ENCODE assay signal across 18 cellular contexts in genomic region chr21:14491269-14491681, GRCh38. TPM values are rescaled to one million over a fixed set of nuclear protein-coding genes. Genes with fewer than 3 reads are reported as not detected.
"Had no signal": no experiment of that assay in that cellular context is flagged by ENCODE, and none has a peak within 500 bp of the region (broad histone marks: within the 10 kb centered on the region; RNA-seq: fewer than 3 reads in every experiment).

No MANE protein-coding gene starts in this region.

- DNase-seq: activated CD4-positive, alpha-beta T cell treated with anti-CD3 and anti-CD28 coated beads, Interleukin-2, amount 50 U/mL, for 4 hours; activated CD8-positive, alpha-beta memory T cell treated with anti-CD3 and anti-CD28 coated beads, Interleukin-2, amount 10 ng/mL, durations not matched to agents 7 days and 5 days; activated naive CD8-positive, alpha-beta T cell treated with anti-CD3 and anti-CD28 coated beads, Interleukin-2, amount 10 ng/mL, durations not matched to agents 7 days and 5 days; activated T-cell treated with anti-CD3 and anti-CD28 coated beads, Interleukin-2, amount 50 U/mL, for 1 hour; caudate nucleus; foreskin keratinocyte; mesendoderm; naive thymus-derived CD4-positive, alpha-beta T cell; SK-N-SH; spleen; stimulated activated CD4-positive, alpha-beta T cell treated with anti-CD3 and anti-CD28 coated beads, Interleukin-4, amount 100 ng/mL, for 4 hours; substantia nigra; tibial artery; WERI-Rb-1 had no signal

- H3K27me3 Mint-ChIP-seq: activated CD8-positive, alpha-beta memory T cell treated with anti-CD3 and anti-CD28 coated beads, Interleukin-2, amount 10 ng/mL, durations not matched to agents 7 days and 5 days; activated naive CD8-positive, alpha-beta T cell treated with anti-CD3 and anti-CD28 coated beads, Interleukin-2, amount 10 ng/mL, durations not matched to agents 7 days and 5 days; brain; naive thymus-derived CD4-positive, alpha-beta T cell; stimulated activated memory B cell treated with anti-CD40 and anti-IgM and Interleukin-4, amounts not matched to agents 10 μg/mL and 1 μg/mL and 100 μg/mL, for 72 hours had no signal

- H3K9me3 Mint-ChIP-seq: stimulated activated memory B cell treated with anti-CD40 and anti-IgM and Interleukin-4, amounts not matched to agents 10 μg/mL and 1 μg/mL and 100 μg/mL, for 72 hours had no signal

- ATAC-seq: activated CD8-positive, alpha-beta memory T cell treated with anti-CD3 and anti-CD28 coated beads, Interleukin-2, amount 10 ng/mL, durations not matched to agents 7 days and 5 days; foreskin keratinocyte; naive thymus-derived CD4-positive, alpha-beta T cell had no signal

- H3K4me3 Mint-ChIP-seq: activated CD8-positive, alpha-beta memory T cell treated with anti-CD3 and anti-CD28 coated beads, Interleukin-2, amount 10 ng/mL, durations not matched to agents 7 days and 5 days; activated naive CD8-positive, alpha-beta T cell treated with anti-CD3 and anti-CD28 coated beads, Interleukin-2, amount 10 ng/mL, durations not matched to agents 7 days and 5 days; brain; naive thymus-derived CD4-positive, alpha-beta T cell; stimulated activated memory B cell treated with anti-CD40 and anti-IgM and Interleukin-4, amounts not matched to agents 10 μg/mL and 1 μg/mL and 100 μg/mL, for 72 hours had no signal

- H3K36me3 Mint-ChIP-seq: brain had no signal

- H3K27ac Mint-ChIP-seq: activated CD8-positive, alpha-beta memory T cell treated with anti-CD3 and anti-CD28 coated beads, Interleukin-2, amount 10 ng/mL, durations not matched to agents 7 days and 5 days; brain had no signal

RNA-seq across cellular contexts. Expression of gene SAMSN1, which starts 54.8 kb away (rescaled TPM):
- total RNA-seq: epithelial cell of proximal tubule, fibroblast of lung, foreskin keratinocyte had no signal
- polyA plus RNA-seq: fibroblast of lung, foreskin keratinocyte, SK-N-SH had no signal
